Comparison of ENCODE assay signal across 1 cellular context in the genomic region with DNA sequence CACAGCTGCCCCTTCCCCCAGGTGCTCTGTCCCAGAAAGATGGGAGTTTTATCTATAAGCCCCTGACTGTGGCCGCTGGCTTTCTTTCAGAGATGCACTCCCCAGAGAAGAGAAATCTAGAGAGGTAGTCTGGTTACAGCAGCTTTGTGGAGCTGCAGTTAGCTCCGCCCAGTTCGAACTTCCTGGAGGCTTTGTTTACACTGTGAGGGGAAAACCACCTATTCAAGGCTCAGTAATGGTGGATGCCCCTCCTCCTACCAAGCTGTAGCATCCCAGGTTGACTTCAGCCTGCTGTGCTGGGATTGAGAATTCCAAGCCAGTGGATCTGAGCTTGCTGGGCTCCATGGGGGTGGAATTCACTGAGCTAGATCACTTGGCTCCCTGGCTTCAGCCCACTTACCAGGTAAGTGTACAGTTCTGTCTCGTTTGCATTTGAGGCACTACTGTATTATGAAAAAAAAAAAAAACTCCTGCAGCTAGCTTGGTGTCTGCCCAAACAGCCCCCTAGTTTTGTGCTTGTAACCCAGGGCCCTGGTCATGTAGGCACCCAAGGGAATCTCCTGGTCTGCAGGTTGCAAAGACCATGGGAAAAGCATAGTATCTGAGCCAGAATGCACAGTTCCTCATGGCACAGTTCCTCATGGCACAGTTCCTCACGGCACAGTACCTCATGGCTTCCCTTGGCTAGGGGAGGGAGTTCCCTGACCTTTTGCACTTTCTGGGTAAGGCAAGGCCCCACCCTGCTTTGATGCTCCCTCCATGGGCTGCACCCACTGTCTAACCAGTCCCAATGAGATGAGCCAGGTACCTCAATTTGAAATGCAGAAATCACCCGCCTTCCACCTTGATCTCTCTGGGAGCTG.
TF ChIP-seq lines count a peak whose summit lies in the region.

No MANE protein-coding gene starts in this region.

TF ChIP-seq in H1, 55 proteins besides CTCF, POLR2A, EP300 and RAD21 (continued from another document):
- TF ChIP-seq TEAD4 (IDR thresholded peaks at IDR 0.05; ENCODE audit: low read depth, low read length) (no peak), SP4 (IDR thresholded peaks at IDR 0.05; ENCODE audit: low read length) (no peak), TAF1 (IDR thresholded peaks at IDR 0.05; ENCODE audit: low read depth, low read length) (0 out of 2 replicates have a peak, but pooled peaks have one; percentile 24), CBX5 (IDR thresholded peaks at IDR 0.05; ENCODE audit: low read depth, low read length) (no peak), BRCA1 (IDR thresholded peaks at IDR 0.05; ENCODE audit: low read depth, low read length) (no peak), POU5F1 (IDR thresholded peaks at IDR 0.05; ENCODE audit: low read depth, low read length) (no peak), MAFK (IDR thresholded peaks at IDR 0.05; ENCODE audit: low read depth, low read length) (no peak)
